8 cellular contexts compared by ENCODE assay signal in genomic region chr1:223992456-223993246, GRCh38.
DNase-seq lines count a peak whose midpoint lies in the region; ATAC-seq and TF ChIP-seq lines count a peak whose summit lies in the region.
"Not testable (repeated sequence)": the region's sequence is repeated elsewhere in the genome, so short reads cannot be mapped to it uniquely, and the experiment has no call there.

No MANE protein-coding gene starts in this region.

- H3K27ac Mint-ChIP-seq in T-cell (peak overlapping the region; percentile 98), progenitor cell of endocrine pancreas (peak overlapping the region; percentile 100)

- ATAC-seq in HG02870 (IDR thresholded peaks at IDR 0.05; ENCODE audit: unreplicated experiment), result peak; percentile 100
- ATAC-seq in T-cell (replicated peaks in 1 of 4), result peak; percentile 96 to 99 (median 97)

- H3K4me3 ChIP-seq in left ventricle myocardium inferior (peak overlapping the region; percentile 85), urinary bladder (ENCODE audit: low read depth, low read length) (peak overlapping the region; percentile 48)

- CTCF ChIA-PET in T-cell (lab: Charles Lee), result not testable (repeated sequence)

- not testable (repeated sequence) for H3K27me3 Mint-ChIP-seq in T-cell, progenitor cell of endocrine pancreas

- peak; percentile 89 for DNase-seq in GM13976 (ENCODE audit: low spot score)
- DNase-seq in NCI-H146 (lab: John Stamatoyannopoulos, UW), result peak; percentile 98
- peak; percentile 99 to 100 (median 100) for DNase-seq in T-cell
- peak; percentile 97 for DNase-seq in amniotic stem cell (lab: John Stamatoyannopoulos, UW)
- DNase-seq in left ventricle myocardium inferior, result peak; percentile 100
- DNase-seq in progenitor cell of endocrine pancreas (ENCODE audit: low spot score, unreplicated experiment), result peak; percentile 100

- not testable (repeated sequence) for H3K36me3 Mint-ChIP-seq in T-cell; progenitor cell of endocrine pancreas (ENCODE audit: insufficient read depth)

- not testable (repeated sequence) for H3K9me3 ChIP-seq in left ventricle myocardium inferior (replicated peaks)

- not testable (repeated sequence) for H3K27me3 ChIP-seq in left ventricle myocardium inferior (ENCODE audit: low read depth)

- H3K4me3 Mint-ChIP-seq in T-cell (peak overlapping the region; percentile 84 to 95 (median 87)), progenitor cell of endocrine pancreas (ENCODE audit: low read depth) (peak overlapping the region; percentile 97)

- H3K9me3 Mint-ChIP-seq in T-cell; progenitor cell of endocrine pancreas (ENCODE audit: low read depth): not testable (repeated sequence)

- intact Hi-C loops in left ventricle myocardium inferior (cut with micrococcal nuclease), result not testable (repeated sequence)

- peak overlapping the region; percentile 86 for H3K27ac ChIP-seq in left ventricle myocardium inferior (replicated peaks)
- peak overlapping the region; percentile 71 for H3K27ac ChIP-seq in urinary bladder (ENCODE audit: low read depth)

- POLR2A ChIA-PET in T-cell (lab: Charles Lee), result interaction anchor here in 1 of 2 donors (0.6 kb wide), 2 partner anchors 124 to 204 kb away, joined by 3 to 6 read pairs; no protein-coding TSS in a partner anchor

- peaks cover 13% of the 10 kb centered on the region for H3K4me1 ChIP-seq in left ventricle myocardium inferior
- H3K4me1 ChIP-seq in urinary bladder (ENCODE audit: insufficient read depth), result not testable (repeated sequence)

- in situ Hi-C loops in GM13976 (cut with MboI; ENCODE audit: low sequenced_read_pairs, unreplicated experiment), result not testable (repeated sequence)

- WGBS in urinary bladder, result under 1% methylated on average over 59 of the region's 70 CpGs

- TF ChIP-seq CTCF in GM13976 (IDR thresholded peaks at IDR 0.05; ENCODE audit: borderline replicate concordance, control extremely low read depth, extremely low read depth, insufficient read depth, missing control alignments); left ventricle myocardium inferior (IDR thresholded peaks at IDR 0.05; ENCODE audit: borderline replicate concordance); progenitor cell of endocrine pancreas (IDR thresholded peaks at IDR 0.05; ENCODE audit: unreplicated experiment): not testable (repeated sequence)

- peaks cover 7 to 12% (median 8%) of the 10 kb centered on the region in 3 donors for H3K4me1 Mint-ChIP-seq in T-cell
- H3K4me1 Mint-ChIP-seq in progenitor cell of endocrine pancreas (ENCODE audit: low read depth), result not testable (repeated sequence)

- H3K36me3 ChIP-seq in left ventricle myocardium inferior; urinary bladder (ENCODE audit: insufficient read depth): not testable (repeated sequence)

Comparison
In these comparisons a context has a peak if more than half of its experiments do, and no peak if none do; other contexts are left out.
1. Peak in every context shown above with its lines: DNase-seq, ATAC-seq, H3K4me3 ChIP-seq and H3K27ac ChIP-seq.